1 cellular context compared by ENCODE assay signal in the genomic region with DNA sequence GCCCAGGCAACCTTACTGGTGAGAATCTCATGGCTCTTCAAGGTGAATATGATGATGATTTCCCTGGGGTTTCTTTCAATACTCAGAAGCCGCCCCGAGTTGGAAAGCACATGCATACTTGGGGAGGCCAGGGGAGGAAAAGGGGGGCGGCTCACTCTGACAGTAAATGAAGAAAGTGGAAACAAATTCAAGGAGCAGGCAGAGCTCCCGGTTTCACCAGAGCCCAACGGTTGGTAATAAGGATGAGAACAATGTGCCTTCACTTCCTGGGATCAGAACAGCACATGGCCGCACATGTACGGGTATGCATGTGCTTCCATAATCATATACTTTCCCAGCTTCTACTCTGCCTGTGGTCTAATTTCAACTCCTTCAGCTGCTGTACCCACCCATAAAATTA.
A peak's percentile ranks its signal among the peaks of the same experiment; 100 is the strongest.
TF ChIP-seq lines count a peak whose summit lies in the region.

No MANE protein-coding gene starts in this region.

TF ChIP-seq in K562, 482 proteins besides CTCF, POLR2A, EP300 and RAD21:
- TF ChIP-seq CTBP1 (IDR thresholded peaks at IDR 0.05; ENCODE audit: borderline replicate concordance), result no peak
- TF ChIP-seq, protein P1, sequence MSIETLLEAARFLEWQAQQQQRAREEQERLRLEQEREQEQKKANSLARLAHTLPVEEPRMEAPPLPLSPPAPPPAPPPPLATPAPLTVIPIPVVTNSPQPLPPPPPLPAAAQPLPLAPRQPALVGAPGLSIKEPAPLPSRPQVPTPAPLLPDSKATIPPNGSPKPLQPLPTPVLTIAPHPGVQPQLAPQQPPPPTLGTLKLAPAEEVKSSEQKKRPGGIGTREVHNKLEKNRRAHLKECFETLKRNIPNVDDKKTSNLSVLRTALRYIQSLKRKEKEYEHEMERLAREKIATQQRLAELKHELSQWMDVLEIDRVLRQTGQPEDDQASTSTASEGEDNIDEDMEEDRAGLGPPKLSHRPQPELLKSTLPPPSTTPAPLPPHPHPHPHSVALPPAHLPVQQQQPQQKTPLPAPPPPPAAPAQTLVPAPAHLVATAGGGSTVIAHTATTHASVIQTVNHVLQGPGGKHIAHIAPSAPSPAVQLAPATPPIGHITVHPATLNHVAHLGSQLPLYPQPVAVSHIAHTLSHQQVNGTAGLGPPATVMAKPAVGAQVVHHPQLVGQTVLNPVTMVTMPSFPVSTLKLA (conservative IDR thresholded peaks at IDR 0.05), result 0 out of 4 replicates have a peak, but pooled peaks of 1 of the 2 experiments have one; percentile 19
- TF ChIP-seq BRD4 (IDR thresholded peaks at IDR 0.05), result no peak
- TF ChIP-seq MYC (IDR thresholded peaks at IDR 0.05; ENCODE audit: low read depth, low read length), result peak; percentile 29; the same call in 1 of the 2 replicates
- no peak for TF ChIP-seq MYC (CRISPR knock-in tag; IDR thresholded peaks at IDR 0.05; ENCODE audit: borderline replicate concordance, low read depth)
- TF ChIP-seq ZNF589 (CRISPR knock-in tag; IDR thresholded peaks at IDR 0.05; ENCODE audit: low read depth), result 0 out of 2 replicates have a peak, but pooled peaks have one; percentile 45
- TF ChIP-seq L3MBTL2 (IDR thresholded peaks at IDR 0.05), result 0 out of 2 replicates have a peak, but pooled peaks have one; percentile 34
- 0 out of 2 replicates have a peak, but pooled peaks have one; percentile 18 for TF ChIP-seq ZNF175 (CRISPR knock-in tag; IDR thresholded peaks at IDR 0.05; ENCODE audit: low read depth)
- TF ChIP-seq SUPT5H (IDR thresholded peaks at IDR 0.05), result no peak
- 0 out of 2 replicates have a peak, but pooled peaks have one; percentile 0 for TF ChIP-seq KAT7 (CRISPR knock-in tag; IDR thresholded peaks at IDR 0.05; ENCODE audit: borderline replicate concordance)
- TF ChIP-seq, protein P2, sequence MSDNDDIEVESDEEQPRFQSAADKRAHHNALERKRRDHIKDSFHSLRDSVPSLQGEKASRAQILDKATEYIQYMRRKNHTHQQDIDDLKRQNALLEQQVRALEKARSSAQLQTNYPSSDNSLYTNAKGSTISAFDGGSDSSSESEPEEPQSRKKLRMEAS (CRISPR knock-in tag; IDR thresholded peaks at IDR 0.05), result 0 out of 2 replicates have a peak, but pooled peaks have one; percentile 10
